In genomic region chr2:10043256-10043905, GRCh38 we compare ENCODE assay signal across 1 cellular context.
TF ChIP-seq lines count a peak whose summit lies in the region.

KLF11 (plus strand) TSS chr2:10043550; CDS start chr2:10043717, 167 bp downstream.

TF ChIP-seq in K562, 482 proteins besides CTCF, POLR2A, EP300 and RAD21 (continued from another document and continues in another):
- TF ChIP-seq, protein P1, sequence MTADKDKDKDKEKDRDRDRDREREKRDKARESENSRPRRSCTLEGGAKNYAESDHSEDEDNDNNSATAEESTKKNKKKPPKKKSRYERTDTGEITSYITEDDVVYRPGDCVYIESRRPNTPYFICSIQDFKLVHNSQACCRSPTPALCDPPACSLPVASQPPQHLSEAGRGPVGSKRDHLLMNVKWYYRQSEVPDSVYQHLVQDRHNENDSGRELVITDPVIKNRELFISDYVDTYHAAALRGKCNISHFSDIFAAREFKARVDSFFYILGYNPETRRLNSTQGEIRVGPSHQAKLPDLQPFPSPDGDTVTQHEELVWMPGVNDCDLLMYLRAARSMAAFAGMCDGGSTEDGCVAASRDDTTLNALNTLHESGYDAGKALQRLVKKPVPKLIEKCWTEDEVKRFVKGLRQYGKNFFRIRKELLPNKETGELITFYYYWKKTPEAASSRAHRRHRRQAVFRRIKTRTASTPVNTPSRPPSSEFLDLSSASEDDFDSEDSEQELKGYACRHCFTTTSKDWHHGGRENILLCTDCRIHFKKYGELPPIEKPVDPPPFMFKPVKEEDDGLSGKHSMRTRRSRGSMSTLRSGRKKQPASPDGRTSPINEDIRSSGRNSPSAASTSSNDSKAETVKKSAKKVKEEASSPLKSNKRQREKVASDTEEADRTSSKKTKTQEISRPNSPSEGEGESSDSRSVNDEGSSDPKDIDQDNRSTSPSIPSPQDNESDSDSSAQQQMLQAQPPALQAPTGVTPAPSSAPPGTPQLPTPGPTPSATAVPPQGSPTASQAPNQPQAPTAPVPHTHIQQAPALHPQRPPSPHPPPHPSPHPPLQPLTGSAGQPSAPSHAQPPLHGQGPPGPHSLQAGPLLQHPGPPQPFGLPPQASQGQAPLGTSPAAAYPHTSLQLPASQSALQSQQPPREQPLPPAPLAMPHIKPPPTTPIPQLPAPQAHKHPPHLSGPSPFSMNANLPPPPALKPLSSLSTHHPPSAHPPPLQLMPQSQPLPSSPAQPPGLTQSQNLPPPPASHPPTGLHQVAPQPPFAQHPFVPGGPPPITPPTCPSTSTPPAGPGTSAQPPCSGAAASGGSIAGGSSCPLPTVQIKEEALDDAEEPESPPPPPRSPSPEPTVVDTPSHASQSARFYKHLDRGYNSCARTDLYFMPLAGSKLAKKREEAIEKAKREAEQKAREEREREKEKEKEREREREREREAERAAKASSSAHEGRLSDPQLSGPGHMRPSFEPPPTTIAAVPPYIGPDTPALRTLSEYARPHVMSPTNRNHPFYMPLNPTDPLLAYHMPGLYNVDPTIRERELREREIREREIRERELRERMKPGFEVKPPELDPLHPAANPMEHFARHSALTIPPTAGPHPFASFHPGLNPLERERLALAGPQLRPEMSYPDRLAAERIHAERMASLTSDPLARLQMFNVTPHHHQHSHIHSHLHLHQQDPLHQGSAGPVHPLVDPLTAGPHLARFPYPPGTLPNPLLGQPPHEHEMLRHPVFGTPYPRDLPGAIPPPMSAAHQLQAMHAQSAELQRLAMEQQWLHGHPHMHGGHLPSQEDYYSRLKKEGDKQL (CRISPR knock-in tag; IDR thresholded peaks at IDR 0.05; ENCODE audit: borderline replicate concordance): 0 out of 2 replicates have a peak, but pooled peaks have one; percentile 91
- TF ChIP-seq YBX1 (IDR thresholded peaks at IDR 0.05): no peak
- 0 out of 4 replicates have a peak, but pooled peaks of 1 of the 2 experiments have one; percentile 51 for TF ChIP-seq BCLAF1 (IDR thresholded peaks at IDR 0.05; ENCODE audit: borderline replicate concordance in 1 of 2, control insufficient read depth in 1 of 2, low read depth in 2 of 2, low read length in 1 of 2)
- peak; percentile 72 for TF ChIP-seq MITF (IDR thresholded peaks at IDR 0.05)
- TF ChIP-seq, protein P2, sequence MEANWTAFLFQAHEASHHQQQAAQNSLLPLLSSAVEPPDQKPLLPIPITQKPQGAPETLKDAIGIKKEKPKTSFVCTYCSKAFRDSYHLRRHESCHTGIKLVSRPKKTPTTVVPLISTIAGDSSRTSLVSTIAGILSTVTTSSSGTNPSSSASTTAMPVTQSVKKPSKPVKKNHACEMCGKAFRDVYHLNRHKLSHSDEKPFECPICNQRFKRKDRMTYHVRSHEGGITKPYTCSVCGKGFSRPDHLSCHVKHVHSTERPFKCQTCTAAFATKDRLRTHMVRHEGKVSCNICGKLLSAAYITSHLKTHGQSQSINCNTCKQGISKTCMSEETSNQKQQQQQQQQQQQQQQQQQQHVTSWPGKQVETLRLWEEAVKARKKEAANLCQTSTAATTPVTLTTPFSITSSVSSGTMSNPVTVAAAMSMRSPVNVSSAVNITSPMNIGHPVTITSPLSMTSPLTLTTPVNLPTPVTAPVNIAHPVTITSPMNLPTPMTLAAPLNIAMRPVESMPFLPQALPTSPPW (CRISPR knock-in tag; IDR thresholded peaks at IDR 0.05): peak; percentile 48; the same call in 1 of the 2 replicates
- no peak for TF ChIP-seq ETV5 (CRISPR knock-in tag; IDR thresholded peaks at IDR 0.05; ENCODE audit: low read depth)
- TF ChIP-seq HLTF (IDR thresholded peaks at IDR 0.05): no peak
- TF ChIP-seq PRPF4 (IDR thresholded peaks at IDR 0.05; ENCODE audit: insufficient read depth, low read depth, low read length, poor library complexity, severe bottlenecking): peak; percentile 8
- TF ChIP-seq, protein P3, sequence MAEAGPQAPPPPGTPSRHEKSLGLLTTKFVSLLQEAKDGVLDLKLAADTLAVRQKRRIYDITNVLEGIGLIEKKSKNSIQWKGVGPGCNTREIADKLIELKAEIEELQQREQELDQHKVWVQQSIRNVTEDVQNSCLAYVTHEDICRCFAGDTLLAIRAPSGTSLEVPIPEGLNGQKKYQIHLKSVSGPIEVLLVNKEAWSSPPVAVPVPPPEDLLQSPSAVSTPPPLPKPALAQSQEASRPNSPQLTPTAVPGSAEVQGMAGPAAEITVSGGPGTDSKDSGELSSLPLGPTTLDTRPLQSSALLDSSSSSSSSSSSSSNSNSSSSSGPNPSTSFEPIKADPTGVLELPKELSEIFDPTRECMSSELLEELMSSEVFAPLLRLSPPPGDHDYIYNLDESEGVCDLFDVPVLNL (CRISPR knock-in tag; IDR thresholded peaks at IDR 0.05; ENCODE audit: low read depth): peak; percentile 50; the same call in 1 of the 2 replicates
- TF ChIP-seq KAT7 (CRISPR knock-in tag; IDR thresholded peaks at IDR 0.05; ENCODE audit: borderline replicate concordance): 0 out of 2 replicates have a peak, but pooled peaks have one; percentile 40
- TF ChIP-seq PURB (CRISPR knock-in tag; IDR thresholded peaks at IDR 0.05; ENCODE audit: low read depth): no peak
- no peak for TF ChIP-seq GATA2 (CRISPR knock-in tag; IDR thresholded peaks at IDR 0.05)
- peak; percentile 91 for TF ChIP-seq HMGN3 (IDR thresholded peaks at IDR 0.05; ENCODE audit: borderline replicate concordance, extremely low read depth, insufficient read length, low read depth, low read length)
- peak in 1 of 2 experiments; percentile 25; a peak in 2 of 4 replicates for TF ChIP-seq MAZ (CRISPR knock-in tag; conservative IDR thresholded peaks at IDR 0.05 in 1 of 2, IDR thresholded peaks at IDR 0.05 in 1 of 2)
- TF ChIP-seq, protein P4, sequence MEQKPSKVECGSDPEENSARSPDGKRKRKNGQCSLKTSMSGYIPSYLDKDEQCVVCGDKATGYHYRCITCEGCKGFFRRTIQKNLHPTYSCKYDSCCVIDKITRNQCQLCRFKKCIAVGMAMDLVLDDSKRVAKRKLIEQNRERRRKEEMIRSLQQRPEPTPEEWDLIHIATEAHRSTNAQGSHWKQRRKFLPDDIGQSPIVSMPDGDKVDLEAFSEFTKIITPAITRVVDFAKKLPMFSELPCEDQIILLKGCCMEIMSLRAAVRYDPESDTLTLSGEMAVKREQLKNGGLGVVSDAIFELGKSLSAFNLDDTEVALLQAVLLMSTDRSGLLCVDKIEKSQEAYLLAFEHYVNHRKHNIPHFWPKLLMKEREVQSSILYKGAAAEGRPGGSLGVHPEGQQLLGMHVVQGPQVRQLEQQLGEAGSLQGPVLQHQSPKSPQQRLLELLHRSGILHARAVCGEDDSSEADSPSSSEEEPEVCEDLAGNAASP (IDR thresholded peaks at IDR 0.05): no peak
- peak; percentile 17; the same call in 1 of the 2 replicates for TF ChIP-seq EGR1 (conservative IDR thresholded peaks at IDR 0.05)
- no peak for TF ChIP-seq CREB5 (CRISPR knock-in tag; IDR thresholded peaks at IDR 0.05)
- no peak for TF ChIP-seq ZKSCAN1 (IDR thresholded peaks at IDR 0.05; ENCODE audit: low read depth, low read length)
- TF ChIP-seq FOXA3 (CRISPR knock-in tag; conservative IDR thresholded peaks at IDR 0.05 in 1 of 2, IDR thresholded peaks at IDR 0.05 in 1 of 2): peak in 1 of 2 experiments; percentile 72; a peak in 2 of 4 replicates
- TF ChIP-seq USF1 (CRISPR knock-in tag; IDR thresholded peaks at IDR 0.05): peak; percentile 79
- TF ChIP-seq, protein P5, sequence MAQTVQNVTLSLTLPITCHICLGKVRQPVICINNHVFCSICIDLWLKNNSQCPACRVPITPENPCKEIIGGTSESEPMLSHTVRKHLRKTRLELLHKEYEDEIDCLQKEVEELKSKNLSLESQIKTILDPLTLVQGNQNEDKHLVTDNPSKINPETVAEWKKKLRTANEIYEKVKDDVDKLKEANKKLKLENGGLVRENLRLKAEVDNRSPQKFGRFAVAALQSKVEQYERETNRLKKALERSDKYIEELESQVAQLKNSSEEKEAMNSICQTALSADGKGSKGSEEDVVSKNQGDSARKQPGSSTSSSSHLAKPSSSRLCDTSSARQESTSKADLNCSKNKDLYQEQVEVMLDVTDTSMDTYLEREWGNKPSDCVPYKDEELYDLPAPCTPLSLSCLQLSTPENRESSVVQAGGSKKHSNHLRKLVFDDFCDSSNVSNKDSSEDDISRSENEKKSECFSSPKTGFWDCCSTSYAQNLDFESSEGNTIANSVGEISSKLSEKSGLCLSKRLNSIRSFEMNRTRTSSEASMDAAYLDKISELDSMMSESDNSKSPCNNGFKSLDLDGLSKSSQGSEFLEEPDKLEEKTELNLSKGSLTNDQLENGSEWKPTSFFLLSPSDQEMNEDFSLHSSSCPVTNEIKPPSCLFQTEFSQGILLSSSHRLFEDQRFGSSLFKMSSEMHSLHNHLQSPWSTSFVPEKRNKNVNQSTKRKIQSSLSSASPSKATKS (CRISPR knock-in tag; IDR thresholded peaks at IDR 0.05): no peak
- TF ChIP-seq, protein P6, sequence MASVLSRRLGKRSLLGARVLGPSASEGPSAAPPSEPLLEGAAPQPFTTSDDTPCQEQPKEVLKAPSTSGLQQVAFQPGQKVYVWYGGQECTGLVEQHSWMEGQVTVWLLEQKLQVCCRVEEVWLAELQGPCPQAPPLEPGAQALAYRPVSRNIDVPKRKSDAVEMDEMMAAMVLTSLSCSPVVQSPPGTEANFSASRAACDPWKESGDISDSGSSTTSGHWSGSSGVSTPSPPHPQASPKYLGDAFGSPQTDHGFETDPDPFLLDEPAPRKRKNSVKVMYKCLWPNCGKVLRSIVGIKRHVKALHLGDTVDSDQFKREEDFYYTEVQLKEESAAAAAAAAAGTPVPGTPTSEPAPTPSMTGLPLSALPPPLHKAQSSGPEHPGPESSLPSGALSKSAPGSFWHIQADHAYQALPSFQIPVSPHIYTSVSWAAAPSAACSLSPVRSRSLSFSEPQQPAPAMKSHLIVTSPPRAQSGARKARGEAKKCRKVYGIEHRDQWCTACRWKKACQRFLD (CRISPR knock-in tag; IDR thresholded peaks at IDR 0.05): no peak
- TF ChIP-seq MTA1 (IDR thresholded peaks at IDR 0.05; ENCODE audit: borderline replicate concordance): no peak
- no peak for TF ChIP-seq SRSF1 (IDR thresholded peaks at IDR 0.05; ENCODE audit: low read depth, low read length)
- peak; percentile 48; the same call in 1 of the 2 replicates for TF ChIP-seq SIN3B (IDR thresholded peaks at IDR 0.05; ENCODE audit: low read depth)
- no peak for TF ChIP-seq EP400 (IDR thresholded peaks at IDR 0.05)
- no peak for TF ChIP-seq SREBF2 (CRISPR knock-in tag; IDR thresholded peaks at IDR 0.05)
- no peak for TF ChIP-seq ZBTB12 (CRISPR knock-in tag; IDR thresholded peaks at IDR 0.05)
- peak; percentile 55 for TF ChIP-seq MXD1 (CRISPR knock-in tag; IDR thresholded peaks at IDR 0.05; ENCODE audit: borderline replicate concordance, poor library complexity, severe bottlenecking)
